Comparison of ENCODE assay signal across 26 cellular contexts in genomic region chr10:77541944-77542343, GRCh38.
"Had no signal": no experiment of that assay in that cellular context is flagged by ENCODE, and none has a peak within 500 bp of the region (broad histone marks: within the 10 kb centered on the region; RNA-seq: fewer than 3 reads in every experiment).

No MANE protein-coding gene starts in this region.

- FAIRE-seq: frontal cortex had no signal

- H3K4me3 ChIP-seq: ascending aorta, breast epithelium, cardiac muscle cell, colonic mucosa, dorsolateral prefrontal cortex had no signal

- H3K27me3 ChIP-seq: ascending aorta, breast epithelium, cardiac muscle cell, colonic mucosa, dorsolateral prefrontal cortex had no signal

- H3K9me3 ChIP-seq: ascending aorta, colonic mucosa had no signal

- ATAC-seq: activated CD4-positive, alpha-beta T cell treated with anti-CD3 and anti-CD28 coated beads for 36 hours; activated naive CD4-positive, alpha-beta T cell treated with anti-CD3 and anti-CD28 coated beads, Interleukin-2, amount 50 U/mL, for 72 hours; activated T-cell treated with anti-CD3 and anti-CD28 coated beads, Interleukin-2, amount 50 U/mL, for 4 hours; activated T-helper 17 cell treated with anti-CD3 and anti-CD28 coated beads, Interleukin-2, amount 50 U/mL, for 72 hours; esophagus mucosa had no signal

- DNase-seq: activated CD4-positive, alpha-beta memory T cell treated with anti-CD3 and anti-CD28 coated beads for 36 hours; activated CD4-positive, alpha-beta T cell treated with anti-CD3 and anti-CD28 coated beads for 36 hours; activated CD4-positive, alpha-beta T cell treated with anti-CD3 and anti-CD28 coated beads, Interleukin-2, amount 10 ng/mL, durations not matched to agents 24 days and 14 days; activated CD4-positive, CD25-positive, alpha-beta regulatory T cell; activated CD4-positive, CD25-positive, alpha-beta regulatory T cell treated with anti-CD3 and anti-CD28 coated beads, Interleukin-2, amount 50 U/mL, for 72 hours; activated CD8-positive, alpha-beta memory T cell treated with anti-CD3 and anti-CD28 coated beads for 24 hours; activated effector memory CD4-positive, alpha-beta T cell treated with Interleukin-2 at 50 U/mL for 16 hours; activated naive CD4-positive, alpha-beta T cell treated with anti-CD3 and anti-CD28 coated beads, Interleukin-2, amount 10 ng/mL, durations not matched to agents 7 days and 5 days; activated naive CD8-positive, alpha-beta T cell treated with anti-CD3 and anti-CD28 coated beads, Interleukin-2, amount 10 ng/mL, durations not matched to agents 7 days and 5 days; activated T-cell treated with anti-CD3 and anti-CD28 coated beads, Interleukin-2, amount 50 U/mL, for 4 hours; central memory CD4-positive, alpha-beta T cell; cerebellar nuclear complex; colonic mucosa; dorsolateral prefrontal cortex; effector memory CD4-positive, alpha-beta T cell; endodermal cell; foreskin fibroblast; hippocampal formation; T-helper 2 cell had no signal

- H3K36me3 ChIP-seq: ascending aorta, breast epithelium, cardiac muscle cell, colonic mucosa had no signal

- H3K4me1 ChIP-seq: breast epithelium, colonic mucosa had no signal

- H3K27ac ChIP-seq: ascending aorta, breast epithelium, cardiac muscle cell, colonic mucosa had no signal
